ENCODE assay signal across 19 cellular contexts in the genomic region with DNA sequence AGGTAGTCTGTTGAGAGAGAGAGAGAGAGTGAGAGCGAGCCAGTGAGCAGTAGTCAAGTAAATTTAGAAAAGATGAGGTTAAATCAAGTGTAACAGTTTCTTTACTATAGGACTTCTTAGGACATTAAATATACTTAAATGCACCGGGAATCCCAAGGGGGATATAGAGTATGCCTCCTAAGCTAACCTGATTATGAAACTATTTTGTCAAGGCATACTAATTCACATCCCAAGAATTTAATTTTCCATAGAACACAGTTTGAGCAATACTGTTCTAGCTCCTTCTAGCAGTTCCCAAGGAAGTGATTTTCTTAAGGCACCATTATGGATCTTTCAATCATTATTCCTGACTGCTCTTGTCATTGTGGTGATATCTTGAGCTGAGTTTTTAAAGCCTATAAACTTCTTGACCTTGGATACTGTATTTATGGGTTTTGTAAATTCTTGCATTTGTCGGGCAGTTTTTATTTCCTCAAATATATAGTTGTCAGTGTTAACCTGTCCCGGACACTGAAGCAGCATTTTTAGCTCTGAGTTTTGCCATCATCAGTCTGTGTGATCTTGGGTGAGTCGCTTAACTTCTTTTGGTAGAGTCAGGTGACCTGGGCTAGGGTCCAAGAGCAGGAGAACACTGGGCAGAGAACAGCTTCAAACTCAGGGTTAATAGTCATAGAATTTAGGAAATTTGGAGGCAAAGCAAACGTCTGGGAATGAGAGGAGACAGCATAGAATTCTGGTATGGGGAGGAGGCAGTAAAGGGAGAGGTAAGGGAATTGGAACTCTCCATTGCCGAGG.
"Had no signal": no experiment of that assay in that cellular context is flagged by ENCODE, and none has a peak within 500 bp of the region (broad histone marks: within the 10 kb centered on the region; RNA-seq: fewer than 3 reads in every experiment).

No MANE protein-coding gene starts in this region.

- H3K9me3 ChIP-seq: heart left ventricle, neutrophil, ovary, right atrium auricular region, sigmoid colon, testis, tibial nerve, upper lobe of right lung, vagina had no signal

- DNase-seq: effector memory CD8-positive, alpha-beta T cell; heart left ventricle; hippocampal formation; kidney glomerular epithelial cell; naive thymus-derived CD4-positive, alpha-beta T cell; nephron progenitor cell; ovary; sigmoid colon; stimulated activated CD4-positive, alpha-beta T cell treated with anti-CD3 and anti-CD28 coated beads, Interleukin-2, amount 100 ng/mL, for 24 hours; stimulated activated CD4-positive, alpha-beta T cell treated with anti-CD3 and anti-CD28 coated beads, Interleukin-4, amount 100 ng/mL, for 4 hours; stimulated activated naive B cell treated with anti-CD40 and anti-IgM and Interleukin-4, amounts not matched to agents 10 μg/mL and 1 μg/mL and 100 μg/mL, for 72 hours; stimulated activated naive CD8-positive, alpha-beta T cell treated with anti-CD3 and anti-CD28 coated beads, Interleukin-15, amount 100 ng/mL, for 72 hours; testis; upper lobe of right lung had no signal

- H3K4me1 ChIP-seq: heart left ventricle, right atrium auricular region, sigmoid colon, testis, upper lobe of right lung had no signal

- H3K27me3 ChIP-seq: heart left ventricle, neutrophil, ovary, right atrium auricular region, sigmoid colon, testis, tibial nerve, upper lobe of right lung, vagina had no signal

- H3K4me3 ChIP-seq: heart left ventricle, ovary, right atrium auricular region, sigmoid colon, skin epidermis, testis, tibial nerve, upper lobe of right lung, vagina had no signal

- ATAC-seq: effector memory CD8-positive, alpha-beta T cell; heart left ventricle; naive thymus-derived CD4-positive, alpha-beta T cell; stimulated activated naive B cell treated with anti-CD40 and anti-IgM and Interleukin-4, amounts not matched to agents 10 μg/mL and 1 μg/mL and 100 μg/mL, for 72 hours; stimulated activated naive CD8-positive, alpha-beta T cell treated with anti-CD3 and anti-CD28 coated beads, Interleukin-15, amount 100 ng/mL, for 72 hours; upper lobe of right lung had no signal

- H3K27ac ChIP-seq: heart left ventricle, neutrophil, ovary, right atrium auricular region, sigmoid colon, testis, upper lobe of right lung, vagina had no signal

- H3K36me3 ChIP-seq: heart left ventricle, neutrophil, ovary, right atrium auricular region, sigmoid colon, tibial nerve, upper lobe of right lung, vagina had no signal
